In genomic region chr4:169099775-169100180, GRCh38 we compare ENCODE assay signal across 10 cellular contexts.
DNase-seq lines count a peak whose midpoint lies in the region; ATAC-seq and TF ChIP-seq lines count a peak whose summit lies in the region.
"Had no signal": no experiment of that assay in that cellular context is flagged by ENCODE, and none has a peak within 500 bp of the region (broad histone marks: within the 10 kb centered on the region; RNA-seq: fewer than 3 reads in every experiment).

No MANE protein-coding gene starts in this region.

- H3K27ac ChIP-seq in SJCRH30 = peak overlapping the region; percentile 19; the same call in 1 of the 2 replicates
- H3K27ac ChIP-seq in lower lobe of right lung = peak overlapping the region; percentile 19
- H3K27ac ChIP-seq: KMS-11 had no signal

- no peaks in the 10 kb centered on the region for H3K36me3 Mint-ChIP-seq in activated T-helper 2 cell treated with anti-CD3 and anti-CD28 coated beads, Interferon-gamma antibody, Interleukin-2, Interleukin-4, amounts not matched to agents 10 μg/mL and 5 μg/mL and 100 μg/mL, durations not matched to agents 14 hours and 24 hours and 36 hours (ENCODE audit: low read depth)

- H3K4me3 ChIP-seq in SJCRH30 (no peak overlapping the region), lower lobe of right lung (no peak overlapping the region)
- H3K4me3 ChIP-seq: smooth muscle cell had no signal

- H3K4me3 Mint-ChIP-seq in activated T-helper 2 cell treated with anti-CD3 and anti-CD28 coated beads, Interferon-gamma antibody, Interleukin-2, Interleukin-4, amounts not matched to agents 10 μg/mL and 5 μg/mL and 100 μg/mL, durations not matched to agents 14 hours and 24 hours and 36 hours (ENCODE audit: low read depth) = no peak overlapping the region

- H3K27ac Mint-ChIP-seq in activated T-helper 2 cell treated with anti-CD3 and anti-CD28 coated beads, Interferon-gamma antibody, Interleukin-2, Interleukin-4, amounts not matched to agents 10 μg/mL and 5 μg/mL and 100 μg/mL, durations not matched to agents 14 hours and 24 hours and 36 hours = no peak overlapping the region

- no peaks in the 10 kb centered on the region for H3K9me3 Mint-ChIP-seq in activated T-helper 2 cell treated with anti-CD3 and anti-CD28 coated beads, Interferon-gamma antibody, Interleukin-2, Interleukin-4, amounts not matched to agents 10 μg/mL and 5 μg/mL and 100 μg/mL, durations not matched to agents 14 hours and 24 hours and 36 hours

- peaks cover 4% of the 10 kb centered on the region for H3K27me3 Mint-ChIP-seq in activated T-helper 2 cell treated with anti-CD3 and anti-CD28 coated beads, Interferon-gamma antibody, Interleukin-2, Interleukin-4, amounts not matched to agents 10 μg/mL and 5 μg/mL and 100 μg/mL, durations not matched to agents 14 hours and 24 hours and 36 hours (ENCODE audit: low read depth)

- no peaks in the 10 kb centered on the region; the same call in 1 of the 2 replicates for H3K9me3 ChIP-seq in SJCRH30 (replicated peaks)
- H3K9me3 ChIP-seq in lower lobe of right lung = no peaks in the 10 kb centered on the region

- H3K36me3 ChIP-seq in SJCRH30 = peaks cover 2% of the 10 kb centered on the region; the same call in 1 of the 2 replicates
- H3K36me3 ChIP-seq in lower lobe of right lung = peaks cover 44% of the 10 kb centered on the region

- TF ChIP-seq CTCF in lower lobe of right lung (IDR thresholded peaks at IDR 0.05) = no peak

- intact Hi-C loops in lower lobe of right lung (cut with DNase I) = no loop called here
- intact Hi-C loops in activated T-helper 2 cell treated with anti-CD3 and anti-CD28 coated beads, Interferon-gamma antibody, Interleukin-2, Interleukin-4, amounts not matched to agents 10 μg/mL and 5 μg/mL and 100 μg/mL, durations not matched to agents 14 hours and 24 hours and 36 hours (cut with micrococcal nuclease) = no loop called here

- ATAC-seq in GM21737 (IDR thresholded peaks at IDR 0.05; ENCODE audit: unreplicated experiment) = peak; percentile 47
- peak in 1 of 2 donors; percentile 24 for ATAC-seq in lower lobe of right lung

- DNase-seq in GM04504 (ENCODE audit: low read depth) (peak; percentile 14), SJCRH30 (peak in 1 of 2 experiments; percentile 42), lower lobe of right lung (no peak), NCI-H2029 treated with DMSO at 0.1 percent for 48 hours (lab: John Stamatoyannopoulos, UW) (no peak), SHP77 (lab: John Stamatoyannopoulos, UW) (no peak)
- no peak for DNase-seq in activated T-helper 2 cell treated with anti-CD3 and anti-CD28 coated beads, Interferon-gamma antibody, Interleukin-2, Interleukin-4, amounts not matched to agents 10 μg/mL and 5 μg/mL and 100 μg/mL, durations not matched to agents 14 hours and 24 hours and 36 hours (ENCODE audit: low spot score)
- DNase-seq in stimulated activated CD4-positive, alpha-beta T cell treated with anti-CD3 and anti-CD28 coated beads, Interleukin-2, amount 100 ng/mL, for 24 hours = no peak

- H3K4me1 ChIP-seq in SJCRH30 (peaks cover 13% of the 10 kb centered on the region), lower lobe of right lung (peaks cover 15% of the 10 kb centered on the region)

- H3K27me3 ChIP-seq in SJCRH30 (no peaks in the 10 kb centered on the region), lower lobe of right lung (ENCODE audit: low read depth) (no peaks in the 10 kb centered on the region)

- no peaks in the 10 kb centered on the region for H3K4me1 Mint-ChIP-seq in activated T-helper 2 cell treated with anti-CD3 and anti-CD28 coated beads, Interferon-gamma antibody, Interleukin-2, Interleukin-4, amounts not matched to agents 10 μg/mL and 5 μg/mL and 100 μg/mL, durations not matched to agents 14 hours and 24 hours and 36 hours (ENCODE audit: low read depth)
